Comparison of ENCODE assay signal across 22 cellular contexts in the genomic region with DNA sequence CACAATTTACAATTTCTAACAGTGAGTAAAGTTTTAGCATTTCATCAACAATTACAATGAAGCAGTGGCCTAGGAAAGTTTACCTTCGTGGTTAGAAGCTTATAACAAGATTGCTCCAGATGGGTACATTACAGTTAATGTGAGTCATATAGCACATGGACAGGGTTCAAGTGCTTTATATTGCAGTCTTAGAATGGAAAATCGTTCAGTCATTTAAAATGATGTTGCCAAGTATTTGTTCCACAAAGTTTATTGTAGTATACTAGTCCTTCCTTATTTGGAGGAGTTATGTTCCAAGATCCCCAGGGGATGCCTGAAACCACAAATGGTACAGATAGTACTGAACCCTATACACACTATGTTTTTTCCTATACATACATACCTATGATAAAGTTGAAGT.
"Had no signal": no experiment of that assay in that cellular context is flagged by ENCODE, and none has a peak within 500 bp of the region (broad histone marks: within the 10 kb centered on the region; RNA-seq: fewer than 3 reads in every experiment).

No MANE protein-coding gene starts in this region.

- H3K4me3 Mint-ChIP-seq: activated CD4-positive, alpha-beta T cell treated with anti-CD3 and anti-CD28 coated beads for 36 hours; activated CD8-positive, alpha-beta T cell treated with anti-CD3 and anti-CD28 coated beads for 36 hours; central memory CD8-positive, alpha-beta T cell; dendritic cell treated with granulocyte-macrophage colony-stimulating factor and Interleukin-4, amounts not matched to agents 40 ng/mL and 50 ng/mL, for 4 days; memory B cell; nephron; type B pancreatic cell had no signal

- H3K36me3 Mint-ChIP-seq: memory B cell, type B pancreatic cell had no signal

- H3K27me3 Mint-ChIP-seq: memory B cell, type B pancreatic cell had no signal

- H3K4me3 ChIP-seq: ascending aorta, heart left ventricle, left lung, prostate gland, right lobe of liver had no signal

- H3K27ac Mint-ChIP-seq: activated CD4-positive, alpha-beta T cell treated with anti-CD3 and anti-CD28 coated beads for 36 hours; activated CD8-positive, alpha-beta T cell treated with anti-CD3 and anti-CD28 coated beads for 36 hours; dendritic cell treated with granulocyte-macrophage colony-stimulating factor and Interleukin-4, amounts not matched to agents 40 ng/mL and 50 ng/mL, for 4 days; memory B cell; nephron; type B pancreatic cell had no signal

- H3K36me3 ChIP-seq: ascending aorta, heart left ventricle, left lung, prostate gland, right lobe of liver, WERI-Rb-1 had no signal

- H3K9me3 ChIP-seq: ascending aorta, heart left ventricle, left lung, prostate gland, right lobe of liver had no signal

- H3K4me1 Mint-ChIP-seq: activated CD4-positive, alpha-beta T cell treated with anti-CD3 and anti-CD28 coated beads for 36 hours; central memory CD8-positive, alpha-beta T cell; memory B cell had no signal

- DNase-seq: activated CD4-positive, alpha-beta T cell treated with anti-CD3 and anti-CD28 coated beads for 36 hours; activated CD8-positive, alpha-beta memory T cell treated with anti-CD3 and anti-CD28 coated beads, Interleukin-2, amount 50 U/mL, for 4 hours; activated CD8-positive, alpha-beta T cell treated with anti-CD3 and anti-CD28 coated beads for 36 hours; activated naive CD4-positive, alpha-beta T cell; heart left ventricle; islet precursor cell; left lung; occipital lobe; right lobe of liver; stimulated activated CD4-positive, alpha-beta T cell treated with anti-CD3 and anti-CD28 coated beads, Interleukin-2, amount 100 ng/mL, for 24 hours; stimulated activated naive CD4-positive, alpha-beta T cell; substantia nigra; T-helper 1 cell; WERI-Rb-1 had no signal

- FAIRE-seq: frontal cortex had no signal

- H3K9me3 Mint-ChIP-seq: activated CD8-positive, alpha-beta T cell treated with anti-CD3 and anti-CD28 coated beads for 36 hours; central memory CD8-positive, alpha-beta T cell; dendritic cell treated with granulocyte-macrophage colony-stimulating factor and Interleukin-4, amounts not matched to agents 40 ng/mL and 50 ng/mL, for 4 days; memory B cell; nephron; type B pancreatic cell had no signal

- H3K27me3 ChIP-seq: ascending aorta, heart left ventricle, left lung, right lobe of liver had no signal

- H3K4me1 ChIP-seq: ascending aorta, left lung, prostate gland, right lobe of liver had no signal
